9 cellular contexts compared by ENCODE assay signal in the genomic region with DNA sequence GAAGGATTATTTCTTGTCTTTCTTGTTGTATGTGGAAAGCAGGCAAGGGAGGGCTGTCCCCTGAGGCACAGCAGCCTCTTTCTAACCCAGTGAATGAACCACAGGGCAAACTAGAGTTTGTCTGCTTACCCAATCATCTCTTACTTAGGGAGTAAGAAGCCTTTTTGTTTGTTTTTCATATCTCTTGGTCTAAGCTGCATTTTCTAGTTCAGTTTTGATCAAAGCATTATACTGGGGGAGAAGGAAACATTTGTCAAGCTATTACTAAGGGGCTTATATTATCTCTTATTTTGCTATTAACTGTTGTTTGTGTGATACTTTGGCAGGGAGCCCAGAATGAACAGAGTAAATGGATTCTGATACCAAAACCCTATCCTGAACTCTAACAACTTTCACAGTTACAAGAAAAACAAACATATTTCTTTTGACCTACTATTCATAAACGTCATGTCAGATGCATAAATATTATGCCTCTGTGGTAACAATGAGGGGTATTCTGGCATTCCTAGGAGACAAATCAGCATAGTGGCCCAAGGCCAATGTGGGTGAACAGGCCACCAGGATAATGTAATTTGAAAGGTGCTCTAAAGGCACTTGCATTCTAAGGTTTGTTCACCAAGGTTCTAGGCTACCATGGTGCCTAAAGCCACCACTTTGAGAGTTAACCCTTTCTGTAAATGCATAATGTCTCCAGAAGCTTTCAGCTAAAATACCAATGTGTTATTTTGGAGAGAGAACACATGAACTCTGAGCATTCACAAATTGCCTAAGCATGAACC.
DNase-seq lines count a peak whose midpoint lies in the region; ATAC-seq, FAIRE-seq and TF ChIP-seq lines count a peak whose summit lies in the region.
"Had no signal": no experiment of that assay in that cellular context is flagged by ENCODE, and none has a peak within 500 bp of the region (broad histone marks: within the 10 kb centered on the region; RNA-seq: fewer than 3 reads in every experiment).

No MANE protein-coding gene starts in this region.

- H4K20me1 ChIP-seq in HepG2 (ENCODE audit: insufficient read depth, low read length) = no peaks in the 10 kb centered on the region
- no peaks in the 10 kb centered on the region for H4K20me1 ChIP-seq in GM12878 (ENCODE audit: control insufficient read depth, insufficient read depth)

- H3K27me3 ChIP-seq in liver (ENCODE audit: control insufficient read depth in 4 of 4, insufficient read depth in 4 of 4, low read length in 3 of 4) = no peaks in the 10 kb centered on the region
- no peaks in the 10 kb centered on the region for H3K27me3 ChIP-seq in HepG2 (ENCODE audit: control insufficient read depth in 1 of 2, insufficient read depth in 2 of 2, low read length in 2 of 2)
- H3K27me3 ChIP-seq in GM12878 (replicated peaks in 1 of 2; ENCODE audit: control insufficient read depth in 2 of 2, insufficient read depth in 2 of 2, low read length in 1 of 2) = no peaks in the 10 kb centered on the region
- H3K27me3 ChIP-seq in left lung = no peaks in the 10 kb centered on the region
- H3K27me3 ChIP-seq in prostate gland (replicated peaks; ENCODE audit: insufficient read depth) = no peaks in the 10 kb centered on the region

- H3K27ac ChIP-seq in liver (ENCODE audit: low read depth in 1 of 2, low read length in 2 of 2) = peak overlapping the region; percentile 31 to 62
- H3K27ac ChIP-seq in HepG2 (ENCODE audit: extremely low read length, insufficient read depth, low read length) = no peak overlapping the region
- H3K27ac ChIP-seq in GM12878 (ENCODE audit: control insufficient read depth, insufficient read depth) = no peak overlapping the region
- peak overlapping the region in 1 of 2 donors; percentile 42 for H3K27ac ChIP-seq in left lung
- no peak overlapping the region for H3K27ac ChIP-seq in prostate gland

- intact Hi-C loops in HepG2 (cut with micrococcal nuclease; ENCODE audit: unreplicated experiment) (no loop called here), GM12878 (cut with micrococcal nuclease; ENCODE audit: unreplicated experiment) (no loop called here), left lung (cut with DNase I) (no loop called here), prostate gland (cut with DNase I) (no loop called here)

- TF ChIP-seq RAD21 in liver (IDR thresholded peaks at IDR 0.05) (peak; percentile 33 to 34), HepG2 (CRISPR knock-in tag; IDR thresholded peaks at IDR 0.05) (no peak), GM12878 (IDR thresholded peaks at IDR 0.05; ENCODE audit: insufficient read depth, low read depth, low read length) (no peak)

- TF ChIP-seq EP300 in HepG2 (IDR thresholded peaks at IDR 0.05; ENCODE audit: low read depth in 2 of 2, low read length in 2 of 2) (no peak), HepG2 (CRISPR knock-in tag; IDR thresholded peaks at IDR 0.05; ENCODE audit: borderline replicate concordance) (no peak), GM12878 (IDR thresholded peaks at IDR 0.05; ENCODE audit: borderline replicate concordance in 1 of 2, control insufficient read depth in 1 of 2, low read depth in 2 of 2, low read length in 2 of 2) (no peak)

- H2AFZ ChIP-seq in HepG2 (ENCODE audit: low read length) = no peak overlapping the region
- H2AFZ ChIP-seq in GM12878 (ENCODE audit: control insufficient read depth, low read depth, low read length) = no peak overlapping the region

- whole genome bisulfite sequencing in liver = 10% methylated on average over 1 of the region's 1 CpG
- WGBS in HepG2 (ENCODE audit: low lambda C conversion rate) = 0% methylated on average over 1 of the region's 1 CpG
- 0% methylated on average over 1 of the region's 1 CpG for WGBS in GM12878 (ENCODE audit: insufficient coverage, insufficient replicate concordance, low lambda C conversion rate, missing lambda C conversion rate)
- WGBS in prostate gland = 3% methylated on average over 1 of the region's 1 CpG

- SMC1A ChIA-PET in GM12878 (lab: Charles Lee; ENCODE audit: uncharacterized antibody, unreplicated experiment) = interaction anchor here (0.5 to 1.9 kb wide), 5 partner anchors 13 to 66 kb away, joined by 3 to 6 read pairs (median 3); no protein-coding TSS in a partner anchor

- H3K9me3 ChIP-seq in liver (ENCODE audit: control insufficient read depth in 4 of 4, low read length in 3 of 4) (no peaks in the 10 kb centered on the region), HepG2 (ENCODE audit: low read length) (no peaks in the 10 kb centered on the region), GM12878 (replicated peaks; ENCODE audit: control insufficient read depth, insufficient read depth, low read length) (no peaks in the 10 kb centered on the region), left lung (no peaks in the 10 kb centered on the region), prostate gland (no peaks in the 10 kb centered on the region)

- H3K4me1 ChIP-seq in liver (ENCODE audit: control insufficient read depth in 4 of 4, insufficient read depth in 4 of 4, low read length in 3 of 4) (peaks cover 7 to 13% (median 9%) of the 10 kb centered on the region in 4 donors), HepG2 (ENCODE audit: insufficient read depth, low read length) (no peaks in the 10 kb centered on the region), GM12878 (ENCODE audit: control insufficient read depth, insufficient read depth, low read length) (no peaks in the 10 kb centered on the region), left lung (peaks cover 4 to 14% of the 10 kb centered on the region in 2 donors), prostate gland (replicated peaks) (no peaks in the 10 kb centered on the region)

- CTCF ChIA-PET in HepG2 (lab: Yijun Ruan, JAX; ENCODE audit: low intra/inter-chr PET ratio, low total read pairs) = no interaction called here
- CTCF ChIA-PET in GM12878 (lab: Yijun Ruan, JAX) = interaction anchor here (1.0 to 2.4 kb wide), 2 partner anchors 9 to 62 kb away, joined by 3 to 8 read pairs; no protein-coding TSS in a partner anchor

- H3K9ac ChIP-seq in liver (ENCODE audit: low read depth in 1 of 2, low read length in 2 of 2) = no peak overlapping the region
- no peak overlapping the region for H3K9ac ChIP-seq in HepG2 (ENCODE audit: insufficient read depth, low read depth, low read length)
- no peak overlapping the region for H3K9ac ChIP-seq in GM12878 (ENCODE audit: control insufficient read depth, insufficient read depth, low read length)

- no peak for TF ChIP-seq POLR2A in HepG2 (IDR thresholded peaks at IDR 0.05; ENCODE audit: insufficient read depth in 1 of 2, low read depth in 2 of 2, low read length in 2 of 2)
- TF ChIP-seq POLR2A in GM12878 (IDR thresholded peaks at IDR 0.05; ENCODE audit: low read depth, low read length) = no peak
- TF ChIP-seq POLR2A in prostate gland (IDR thresholded peaks at IDR 0.05) = no peak

- ATAC-seq in HepG2 (no peak), GM12878 (peak; percentile 38; the same call in 2 of the 3 replicates), left lung (peak; percentile 92), HG03175 (IDR thresholded peaks at IDR 0.05; ENCODE audit: unreplicated experiment) (no peak)

- TF ChIP-seq CTCF in liver (IDR thresholded peaks at IDR 0.05; ENCODE audit: low read depth, low read length, missing input control) (no peak), HepG2 (CRISPR knock-in tag; IDR thresholded peaks at IDR 0.05) (no peak), GM12878 (IDR thresholded peaks at IDR 0.05 in 2 of 3, conservative IDR thresholded peaks at IDR 0.05 in 1 of 3; ENCODE audit: control insufficient read depth in 2 of 3, extremely low read depth in 1 of 3, insufficient read depth in 1 of 3, low read depth in 3 of 3, low read length in 3 of 3) (no peak), left lung (IDR thresholded peaks at IDR 0.05) (no peak), prostate gland (IDR thresholded peaks at IDR 0.05) (no peak)

- no peaks in the 10 kb centered on the region for H3K79me2 ChIP-seq in HepG2 (ENCODE audit: insufficient read depth, low read length)
- no peaks in the 10 kb centered on the region for H3K79me2 ChIP-seq in GM12878 (ENCODE audit: control insufficient read depth, insufficient read depth, low read length)

- BruUV-seq in HepG2 (replicated peaks; lab: Mats Ljungman, UMichigan) (no TSS peak), GM12878 (replicated peaks; lab: Mats Ljungman, UMichigan) (no TSS peak)

- in situ Hi-C loops in HepG2 (cut with HindIII; ENCODE audit: extremely low pct_ligation_motif_present, low pct_unique_long_range_greater_than_20kb) = no loop called here
- in situ Hi-C loops in GM12878 (cut with MboI) = no loop called here

- RAD21 ChIA-PET in GM12878 (lab: Charles Lee; ENCODE audit: unreplicated experiment) = no interaction called here

- H3K36me3 ChIP-seq in liver (ENCODE audit: control insufficient read depth in 4 of 4, insufficient read depth in 3 of 4, low read depth in 1 of 4, low read length in 3 of 4) (no peaks in the 10 kb centered on the region), HepG2 (replicated peaks in 1 of 2; ENCODE audit: control insufficient read depth in 1 of 2, insufficient read depth in 2 of 2, low read length in 2 of 2) (no peaks in the 10 kb centered on the region), GM12878 (ENCODE audit: control insufficient read depth in 2 of 2, insufficient read depth in 2 of 2, low read length in 1 of 2) (no peaks in the 10 kb centered on the region), left lung (no peaks in the 10 kb centered on the region), prostate gland (no peaks in the 10 kb centered on the region)

- H3K4me3 ChIP-seq in liver (ENCODE audit: low read depth in 1 of 3, low read length in 3 of 3) = no peak overlapping the region
- no peak overlapping the region for H3K4me3 ChIP-seq in HepG2 (replicated peaks in 1 of 3; ENCODE audit: insufficient read depth in 1 of 3, low read depth in 2 of 3, low read length in 3 of 3)
- H3K4me3 ChIP-seq in GM12878 = no peak overlapping the region
- H3K4me3 ChIP-seq in left lung = no peak overlapping the region
- H3K4me3 ChIP-seq in prostate gland = no peak overlapping the region

- H3K4me2 ChIP-seq in HepG2 (ENCODE audit: low read depth, low read length) (no peak overlapping the region), GM12878 (ENCODE audit: control insufficient read depth, insufficient read depth) (no peak overlapping the region)

- DNase-seq in HepG2 (ENCODE audit: low spot score) (no peak), GM12878 (ENCODE audit: low read depth, low spot score) (no peak), left lung (no peak), prostate gland (ENCODE audit: low spot score) (no peak), activated T-cell treated with anti-CD3 and anti-CD28 coated beads for 4 hours (no peak)
- no peak for DNase-seq in stimulated activated naive CD4-positive, alpha-beta T cell treated with Interleukin-2 at 50 U/mL for 16 hours (lab: John Stamatoyannopoulos, UW)
- DNase-seq: activated CD4-positive, alpha-beta T cell treated with anti-CD3 and anti-CD28 coated beads, Interleukin-2, amount 50 U/mL, for 1 hour had no signal

- POLR2A ChIA-PET in HepG2 (lab: Yijun Ruan, JAX) (no interaction called here), GM12878 (lab: Charles Lee) (no interaction called here)

- no peak for FAIRE-seq in HepG2 (lab: Jason Lieb, UNC)
- FAIRE-seq in GM12878 (lab: Jason Lieb, UNC) = peak; percentile 31

TF ChIP-seq in liver, 16 proteins besides CTCF, POLR2A, EP300 and RAD21 (continues in another document):
- no peak for TF ChIP-seq YY1 (IDR thresholded peaks at IDR 0.05)
- TF ChIP-seq JUND (IDR thresholded peaks at IDR 0.05) = no peak

TF ChIP-seq in HepG2, 621 proteins besides CTCF, POLR2A, EP300 and RAD21 (continues in another document):
- TF ChIP-seq SP4 (CRISPR knock-in tag; IDR thresholded peaks at IDR 0.05) = no peak

Comparison
In these comparisons a context has a peak if more than half of its experiments do, and no peak if none do; other contexts are left out.
1. H3K27ac ChIP-seq: peak in liver (2 of 2); none in HepG2 (single experiment), GM12878 (single experiment) and prostate gland (0 of 2).
2. ATAC-seq: peak in GM12878 (single experiment) and left lung (single experiment); none in HepG2 (single experiment) and HG03175 (single experiment).